ENCODE assay signal across 1 cellular context in genomic region chr6:30914076-30914853, GRCh38.
TF ChIP-seq lines count a peak whose summit lies in the region.

Gene VARS2 (plus strand): TSS chr6:30914238. CDS start chr6:30914837, 599 bp downstream.

TF ChIP-seq in K562, 482 proteins besides CTCF, POLR2A, EP300 and RAD21 (continued from another document and continues in another):
- TF ChIP-seq MXD1 (CRISPR knock-in tag; IDR thresholded peaks at IDR 0.05; ENCODE audit: borderline replicate concordance, poor library complexity, severe bottlenecking) (no peak), CHAMP1 (IDR thresholded peaks at IDR 0.05) (no peak), STAT6 (CRISPR knock-in tag; IDR thresholded peaks at IDR 0.05) (0 out of 2 replicates have a peak, but pooled peaks have one; percentile 78), HDAC2 (IDR thresholded peaks at IDR 0.05) (no peak), ELF4 (CRISPR knock-in tag; IDR thresholded peaks at IDR 0.05) (peak; percentile 11; the same call in 1 of the 2 replicates), HMG20B (CRISPR knock-in tag; IDR thresholded peaks at IDR 0.05) (0 out of 2 replicates have a peak, but pooled peaks have one; percentile 35), CSDE1 (IDR thresholded peaks at IDR 0.05) (no peak), SMAD1 (IDR thresholded peaks at IDR 0.05; ENCODE audit: low read depth, low read length, partially characterized antibody) (no peak), NFYB (IDR thresholded peaks at IDR 0.05; ENCODE audit: extremely low read depth, insufficient read length) (no peak), LEF1 (IDR thresholded peaks at IDR 0.05) (no peak), SETDB1 (IDR thresholded peaks at IDR 0.05; ENCODE audit: low read length) (no peak), PHF21A (IDR thresholded peaks at IDR 0.05; ENCODE audit: borderline replicate concordance, low read depth) (peak; percentile 55; the same call in 1 of the 2 replicates), FOXP4 (CRISPR knock-in tag; IDR thresholded peaks at IDR 0.05; ENCODE audit: borderline replicate concordance) (0 out of 2 replicates have a peak, but pooled peaks have one; percentile 22), SAFB (IDR thresholded peaks at IDR 0.05; ENCODE audit: borderline replicate concordance, low read depth, low read length) (peak; percentile 58; the same call in 1 of the 2 replicates), DACH1 (IDR thresholded peaks at IDR 0.05; ENCODE audit: partially characterized antibody) (peak; percentile 16), ZNF609 (CRISPR knock-in tag; IDR thresholded peaks at IDR 0.05; ENCODE audit: borderline replicate concordance) (no peak), ZNF696 (CRISPR knock-in tag; conservative IDR thresholded peaks at IDR 0.05) (no peak), ZNF239 (CRISPR knock-in tag; IDR thresholded peaks at IDR 0.05) (no peak), CHD1 (IDR thresholded peaks at IDR 0.05; ENCODE audit: low read length) (peak; percentile 31), RBM25 (IDR thresholded peaks at IDR 0.05; ENCODE audit: low read depth, low read length, severe bottlenecking) (no peak), ZNF175 (CRISPR knock-in tag; IDR thresholded peaks at IDR 0.05; ENCODE audit: low read depth) (no peak), DIDO1 (tag; IDR thresholded peaks at IDR 0.05; ENCODE audit: low read depth) (no peak), SMARCB1 (IDR thresholded peaks at IDR 0.05; ENCODE audit: insufficient read length, low read depth) (no peak), CTCFL (IDR thresholded peaks at IDR 0.05; ENCODE audit: borderline replicate concordance, insufficient read depth, low read depth, low read length, poor library complexity, severe bottlenecking) (peak; percentile 44), CREB3L1 (IDR thresholded peaks at IDR 0.05; ENCODE audit: borderline replicate concordance, low read depth) (peak; percentile 90), PHB (CRISPR knock-in tag; IDR thresholded peaks at IDR 0.05) (peak; percentile 69; the same call in 1 of the 2 replicates), FOXM1 (IDR thresholded peaks at IDR 0.05; ENCODE audit: low read depth) (no peak), FOXM1 (CRISPR knock-in tag; IDR thresholded peaks at IDR 0.05; ENCODE audit: low read depth) (no peak), CTBP1 (IDR thresholded peaks at IDR 0.05; ENCODE audit: borderline replicate concordance) (peak; percentile 92), PRPF4 (IDR thresholded peaks at IDR 0.05; ENCODE audit: insufficient read depth, low read depth, low read length, poor library complexity, severe bottlenecking) (no peak), ZNF780A (CRISPR knock-in tag; IDR thresholded peaks at IDR 0.05) (no peak; the same call in 1 of the 2 replicates), HMGXB4 (CRISPR knock-in tag; IDR thresholded peaks at IDR 0.05) (peak; percentile 72; the same call in 1 of the 2 replicates), ZNF77 (CRISPR knock-in tag; IDR thresholded peaks at IDR 0.05) (peak; percentile 75; the same call in 1 of the 2 replicates), SRSF7 (optimal IDR thresholded peaks at IDR 0.05; ENCODE audit: low read depth, low read length) (no peak), ZBTB5 (IDR thresholded peaks at IDR 0.05) (no peak)
